ENCODE assay signal across 11 cellular contexts in genomic region chr1:11882814-11883538, GRCh38. TPM values are rescaled to one million over a fixed set of nuclear protein-coding genes. Genes with fewer than 3 reads are reported as not detected.
DNase-seq lines count a peak whose midpoint lies in the region; ATAC-seq, FAIRE-seq and TF ChIP-seq lines count a peak whose summit lies in the region.
"Had no signal": no experiment of that assay in that cellular context is flagged by ENCODE, and none has a peak within 500 bp of the region (broad histone marks: within the 10 kb centered on the region; RNA-seq: fewer than 3 reads in every experiment).

No MANE protein-coding gene starts in this region.

- no peak overlapping the region for H3K4me3 Mint-ChIP-seq in WTC11

- no peaks in the 10 kb centered on the region for H3K27me3 Mint-ChIP-seq in WTC11 (ENCODE audit: low read depth)

- in situ Hi-C loops in HepG2 (cut with HindIII; ENCODE audit: extremely low pct_ligation_motif_present, low pct_unique_long_range_greater_than_20kb), result no loop called here

- WGBS in HepG2 (ENCODE audit: low lambda C conversion rate), result 21% methylated on average over 6 of the region's 13 CpGs
- WGBS in ovary, 3 donors, result 25 to 33% (median 32%) methylated on average over 13 of the region's 13 CpGs

- BruUV-seq in HepG2 (replicated peaks; lab: Mats Ljungman, UMichigan), result no TSS peak

- no peak overlapping the region for H3K9ac ChIP-seq in HepG2 (ENCODE audit: insufficient read depth, low read depth, low read length)

- ATAC-seq in WTC11 (peak; percentile 84), HepG2 (peak; percentile 81), HG02970 (IDR thresholded peaks at IDR 0.05; ENCODE audit: low FRiP score, unreplicated experiment) (no peak)

- H3K27me3 ChIP-seq in HepG2 (ENCODE audit: control insufficient read depth in 1 of 2, insufficient read depth in 2 of 2, low read length in 2 of 2), result peaks cover 4 to 25% of the 10 kb centered on the region in 2 experiments; a peak in 3 of 5 replicates
- H3K27me3 ChIP-seq in ovary, result no peaks in the 10 kb centered on the region

- TF ChIP-seq CTCF in WTC11 (IDR thresholded peaks at IDR 0.05) (no peak), HepG2 (CRISPR knock-in tag; IDR thresholded peaks at IDR 0.05) (0 out of 2 replicates have a peak, but pooled peaks have one; percentile 26), ovary (IDR thresholded peaks at IDR 0.05) (no peak), RWPE1 (conservative IDR thresholded peaks at IDR 0.05; ENCODE audit: low read depth) (no peak)

- peak overlapping the region in 1 of 3 experiments; percentile 21; a peak in 1 of 6 replicates for H3K4me3 ChIP-seq in HepG2 (replicated peaks in 1 of 3; ENCODE audit: insufficient read depth in 1 of 3, low read depth in 2 of 3, low read length in 3 of 3)
- H3K4me3 ChIP-seq in ovary, result no peak overlapping the region

- H3K9me3 ChIP-seq in HepG2 (ENCODE audit: low read length) (no peaks in the 10 kb centered on the region), ovary (no peaks in the 10 kb centered on the region)

- peak overlapping the region; percentile 58; the same call in 1 of the 2 replicates for H3K27ac Mint-ChIP-seq in WTC11

- no peaks in the 10 kb centered on the region for H3K36me3 Mint-ChIP-seq in WTC11

- H3K27ac ChIP-seq in HepG2 (ENCODE audit: extremely low read length, insufficient read depth, low read length) (no peak overlapping the region), ovary (no peak overlapping the region), RWPE1 (no peak overlapping the region)

- CTCF ChIA-PET in WTC11 (lab: Charles Lee) (interaction anchor here (1.0 to 2.1 kb wide), 5 partner anchors 10 to 44 kb away, joined by 3 to 11 read pairs (median 4); no protein-coding TSS in a partner anchor), HepG2 (lab: Yijun Ruan, JAX; ENCODE audit: low intra/inter-chr PET ratio, low total read pairs) (no interaction called here), RWPE1 (lab: Yijun Ruan, JAX) (interaction anchor here (1.1 kb wide), 1 partner anchor 11 kb away, joined by 3 read pairs; no protein-coding TSS in a partner anchor)

- no peaks in the 10 kb centered on the region for H4K20me1 ChIP-seq in HepG2 (ENCODE audit: insufficient read depth, low read length)

- peaks cover 11% of the 10 kb centered on the region for H3K9me3 Mint-ChIP-seq in WTC11

- intact Hi-C loops in HepG2 (cut with micrococcal nuclease; ENCODE audit: unreplicated experiment), result no loop called here
- intact Hi-C loops in ovary (cut with DNase I), result no loop called here

- no peak overlapping the region for H2AFZ ChIP-seq in HepG2 (ENCODE audit: low read length)

- H3K79me2 ChIP-seq in HepG2 (ENCODE audit: insufficient read depth, low read length), result no peaks in the 10 kb centered on the region

- TF ChIP-seq RAD21 in HepG2 (CRISPR knock-in tag; IDR thresholded peaks at IDR 0.05), result no peak

- DNase-seq in CMK (ENCODE audit: low read depth), result peak; percentile 66
- DNase-seq in MV-4-11 (lab: John Stamatoyannopoulos, UW), result peak; percentile 65
- DNase-seq in WTC11 (ENCODE audit: low spot score), result peak; percentile 66
- DNase-seq in HepG2 (ENCODE audit: low spot score), result peak; percentile 40
- DNase-seq in ovary, result no peak
- no peak for DNase-seq in activated gamma-delta T cell (lab: John Stamatoyannopoulos, UW)
- no peak for DNase-seq in RWPE1 (ENCODE audit: low spot score)
- DNase-seq: activated CD8-positive, alpha-beta memory T cell treated with anti-CD3 and anti-CD28 coated beads, Interleukin-2, amount 50 U/mL, for 48 hours had no signal

- H3K4me1 Mint-ChIP-seq in WTC11, result peaks cover 8% of the 10 kb centered on the region

- FAIRE-seq in HepG2 (lab: Jason Lieb, UNC), result no peak

- H3K36me3 ChIP-seq in HepG2 (replicated peaks in 1 of 2; ENCODE audit: control insufficient read depth in 1 of 2, insufficient read depth in 2 of 2, low read length in 2 of 2), result no peaks in the 10 kb centered on the region
- H3K36me3 ChIP-seq in ovary, result no peaks in the 10 kb centered on the region

- no peak for TF ChIP-seq POLR2A in HepG2 (IDR thresholded peaks at IDR 0.05; ENCODE audit: insufficient read depth in 1 of 2, low read depth in 2 of 2, low read length in 2 of 2)
- TF ChIP-seq POLR2A in ovary (IDR thresholded peaks at IDR 0.05), result no peak

- POLR2A ChIA-PET in WTC11 (lab: Charles Lee), result interaction anchor here (1.0 kb wide), 1 partner anchor 25 kb away, joined by 3 read pairs; no protein-coding TSS in a partner anchor
- POLR2A ChIA-PET in HepG2 (lab: Yijun Ruan, JAX), result interaction anchor here (0.6 to 1.1 kb wide), 2 partner anchors 25 to 606 kb away, joined by 3 to 5 read pairs; no protein-coding TSS in a partner anchor
- POLR2A ChIA-PET in RWPE1 (lab: Yijun Ruan, JAX; ENCODE audit: low non-redundant PET), result no interaction called here

- H3K4me2 ChIP-seq in HepG2 (ENCODE audit: low read depth, low read length), result peak overlapping the region; percentile 57

- peaks cover 63% of the 10 kb centered on the region for H3K4me1 ChIP-seq in HepG2 (ENCODE audit: insufficient read depth, low read length)
- H3K4me1 ChIP-seq in ovary (ENCODE audit: insufficient read depth), result no peaks in the 10 kb centered on the region

- no peak for TF ChIP-seq EP300 in HepG2 (IDR thresholded peaks at IDR 0.05; ENCODE audit: low read depth in 2 of 2, low read length in 2 of 2)
- TF ChIP-seq EP300 in HepG2 (CRISPR knock-in tag; IDR thresholded peaks at IDR 0.05; ENCODE audit: borderline replicate concordance), result no peak
- TF ChIP-seq EP300 in ovary (IDR thresholded peaks at IDR 0.05), result no peak

RNA-seq across cellular contexts. Expression of gene NPPB, which starts 24.2 kb away (rescaled TPM):
- 0.27 TPM in 1 of 3 replicates, not detected in the others for total RNA-seq in WTC11 (2021)
- total RNA-seq in HepG2 (2016; rRNA removed; fragmentation: Illumina TruSeq; extraction: Trizol), result not detected in 2 replicates
- not detected in 2 replicates for total RNA-seq in HepG2 (2016; cell fraction: cytosol; rRNA removed; fragmentation: Illumina TruSeq; extraction: Trizol; ENCODE audit: low read depth)
- total RNA-seq in HepG2 (2016; cell fraction: insoluble cytoplasmic fraction; rRNA removed; fragmentation: Illumina TruSeq; extraction: Trizol), result 0.24 TPM in 1 of 2 replicates, not detected in the other
- not detected in 2 replicates for total RNA-seq in HepG2 (2016; cell fraction: membrane; rRNA removed; fragmentation: Illumina TruSeq; extraction: Trizol)
- total RNA-seq in HepG2 (2016; cell fraction: nucleus; rRNA removed; fragmentation: Illumina TruSeq; extraction: Trizol), result not detected in 2 replicates
- 1.9 and 3.7 TPM in 2 replicates for polyA plus RNA-seq in HepG2 (2011; rRNA removed)
- 2.1 TPM in 2 replicates for polyA plus RNA-seq in HepG2 (2011; cell fraction: cytosol; rRNA removed)
- 0.90 and 2.1 TPM in 2 replicates for polyA plus RNA-seq in HepG2 (2011; cell fraction: nucleus; rRNA removed)
- polyA plus RNA-seq in HepG2 (2012), result 0.77 and 4.3 TPM in 2 replicates
- polyA plus RNA-seq in HepG2 (2016; cell fraction: cytosol; fragmentation: Illumina TruSeq; extraction: Trizol; ENCODE audit: low read depth), result not detected in 2 replicates
- polyA plus RNA-seq in HepG2 (2016; cell fraction: insoluble cytoplasmic fraction; fragmentation: Illumina TruSeq; extraction: Trizol; ENCODE audit: low read depth), result not detected in 2 replicates
- polyA plus RNA-seq in HepG2 (2016; cell fraction: membrane; fragmentation: Illumina TruSeq; extraction: Trizol; ENCODE audit: low read depth), result not detected in 2 replicates
- 0.79 and 0.81 TPM in 2 replicates for polyA plus RNA-seq in HepG2 (2016; cell fraction: nucleus; fragmentation: Illumina TruSeq; extraction: Trizol; ENCODE audit: insufficient read depth, low read depth)
- 0.56 TPM in 1 of 2 replicates, not detected in the other for polyA minus RNA-seq in HepG2 (2011; rRNA and poly(A)+ RNA removed; ENCODE audit: low replicate concordance)
- 2.6 TPM in 1 of 2 replicates, not detected in the other for polyA minus RNA-seq in HepG2 (2011; cell fraction: cytosol; rRNA and poly(A)+ RNA removed)
- not detected in 2 replicates for polyA minus RNA-seq in HepG2 (2011; cell fraction: nucleus; rRNA and poly(A)+ RNA removed)
- total RNA-seq in ovary, result not detected
- polyA plus RNA-seq in ovary, result under 1 TPM in 1 of 2 donors, not detected in 1; 0.22 TPM
- total RNA-seq: LHCN-M2, osteocyte had no signal

RNA-seq across cellular contexts. Expression of gene NPPA, which starts 35.4 kb away (rescaled TPM):
- not detected in 3 replicates for total RNA-seq in WTC11 (2021)
- total RNA-seq in HepG2 (2016; rRNA removed; fragmentation: Illumina TruSeq; extraction: Trizol), result not detected in 2 replicates
- total RNA-seq in HepG2 (2016; cell fraction: cytosol; rRNA removed; fragmentation: Illumina TruSeq; extraction: Trizol; ENCODE audit: low read depth), result not detected in 2 replicates
- total RNA-seq in HepG2 (2016; cell fraction: insoluble cytoplasmic fraction; rRNA removed; fragmentation: Illumina TruSeq; extraction: Trizol), result not detected in 2 replicates
- not detected in 2 replicates for total RNA-seq in HepG2 (2016; cell fraction: membrane; rRNA removed; fragmentation: Illumina TruSeq; extraction: Trizol)
- total RNA-seq in HepG2 (2016; cell fraction: nucleus; rRNA removed; fragmentation: Illumina TruSeq; extraction: Trizol), result not detected in 2 replicates
- polyA plus RNA-seq in HepG2 (2011; rRNA removed), result not detected in 2 replicates
- not detected in 2 replicates for polyA plus RNA-seq in HepG2 (2011; cell fraction: cytosol; rRNA removed)
- polyA plus RNA-seq in HepG2 (2011; cell fraction: nucleus; rRNA removed), result not detected in 2 replicates
- 0.92 and 1.8 TPM in 2 replicates for polyA plus RNA-seq in HepG2 (2012)
- polyA plus RNA-seq in HepG2 (2016; cell fraction: cytosol; fragmentation: Illumina TruSeq; extraction: Trizol; ENCODE audit: low read depth), result not detected in 2 replicates
- polyA plus RNA-seq in HepG2 (2016; cell fraction: insoluble cytoplasmic fraction; fragmentation: Illumina TruSeq; extraction: Trizol; ENCODE audit: low read depth), result not detected in 2 replicates
- not detected in 2 replicates for polyA plus RNA-seq in HepG2 (2016; cell fraction: membrane; fragmentation: Illumina TruSeq; extraction: Trizol; ENCODE audit: low read depth)
- polyA plus RNA-seq in HepG2 (2016; cell fraction: nucleus; fragmentation: Illumina TruSeq; extraction: Trizol; ENCODE audit: insufficient read depth, low read depth), result not detected in 2 replicates
- not detected in 2 replicates for polyA minus RNA-seq in HepG2 (2011; rRNA and poly(A)+ RNA removed; ENCODE audit: low replicate concordance)
- not detected in 2 replicates for polyA minus RNA-seq in HepG2 (2011; cell fraction: cytosol; rRNA and poly(A)+ RNA removed)
- not detected in 2 replicates for polyA minus RNA-seq in HepG2 (2011; cell fraction: nucleus; rRNA and poly(A)+ RNA removed)
- 1 to 10 TPM in 2 of 7 donors, under 1 TPM in 2, not detected in 3; 0.83 to 2.5 (median 1.2) TPM for total RNA-seq in ovary
- under 1 TPM in 1 of 2 donors, not detected in 1; 0.86 TPM for polyA plus RNA-seq in ovary
- total RNA-seq: LHCN-M2, osteocyte had no signal

RNA-seq across cellular contexts. Expression of gene KIAA2013, which starts 43.3 kb away (rescaled TPM):
- total RNA-seq in WTC11 (2021) (45.3 to 50.2 TPM (median 45.6 TPM) in 3 replicates), HepG2 (2016; rRNA removed; fragmentation: Illumina TruSeq; extraction: Trizol) (47.7 and 76.0 TPM in 2 replicates), ovary (10 to 100 TPM; 24.5 to 47.7 (median 26.8) TPM)
- 39.0 and 40.3 TPM in 2 replicates for total RNA-seq in HepG2 (2016; cell fraction: cytosol; rRNA removed; fragmentation: Illumina TruSeq; extraction: Trizol; ENCODE audit: low read depth)
- 45.3 and 75.8 TPM in 2 replicates for total RNA-seq in HepG2 (2016; cell fraction: insoluble cytoplasmic fraction; rRNA removed; fragmentation: Illumina TruSeq; extraction: Trizol)
- total RNA-seq in HepG2 (2016; cell fraction: membrane; rRNA removed; fragmentation: Illumina TruSeq; extraction: Trizol), result 84.9 and 91.5 TPM in 2 replicates
- total RNA-seq in HepG2 (2016; cell fraction: nucleus; rRNA removed; fragmentation: Illumina TruSeq; extraction: Trizol), result 48.8 and 56.1 TPM in 2 replicates
- polyA plus RNA-seq in HepG2 (2011; rRNA removed) (141 and 163 TPM in 2 replicates), ovary (10 to 100 TPM; 17.3 to 29.7 TPM)
- polyA plus RNA-seq in HepG2 (2011; cell fraction: cytosol; rRNA removed), result 151 and 283 TPM in 2 replicates
- 137 and 147 TPM in 2 replicates for polyA plus RNA-seq in HepG2 (2011; cell fraction: nucleus; rRNA removed)
- 61.9 and 67.1 TPM in 2 replicates for polyA plus RNA-seq in HepG2 (2012)
- 45.1 and 45.9 TPM in 2 replicates for polyA plus RNA-seq in HepG2 (2016; cell fraction: cytosol; fragmentation: Illumina TruSeq; extraction: Trizol; ENCODE audit: low read depth)
- 53.5 and 55.6 TPM in 2 replicates for polyA plus RNA-seq in HepG2 (2016; cell fraction: insoluble cytoplasmic fraction; fragmentation: Illumina TruSeq; extraction: Trizol; ENCODE audit: low read depth)
- 73.8 and 79.8 TPM in 2 replicates for polyA plus RNA-seq in HepG2 (2016; cell fraction: membrane; fragmentation: Illumina TruSeq; extraction: Trizol; ENCODE audit: low read depth)
- 92.2 and 94.4 TPM in 2 replicates for polyA plus RNA-seq in HepG2 (2016; cell fraction: nucleus; fragmentation: Illumina TruSeq; extraction: Trizol; ENCODE audit: insufficient read depth, low read depth)
- polyA minus RNA-seq in HepG2 (2011; rRNA and poly(A)+ RNA removed; ENCODE audit: low replicate concordance), result 68.1 and 270 TPM in 2 replicates
- 85.2 and 94.3 TPM in 2 replicates for polyA minus RNA-seq in HepG2 (2011; cell fraction: cytosol; rRNA and poly(A)+ RNA removed)
- polyA minus RNA-seq in HepG2 (2011; cell fraction: nucleus; rRNA and poly(A)+ RNA removed), result 25.0 and 28.0 TPM in 2 replicates

RNA-seq across cellular contexts. Expression of gene PLOD1, which starts 51.5 kb away (rescaled TPM):
- total RNA-seq in WTC11 (2021), result 46.9 to 73.8 TPM (median 67.3 TPM) in 3 replicates
- 31.0 and 70.1 TPM in 2 replicates for total RNA-seq in HepG2 (2016; rRNA removed; fragmentation: Illumina TruSeq; extraction: Trizol)
- total RNA-seq in HepG2 (2016; cell fraction: cytosol; rRNA removed; fragmentation: Illumina TruSeq; extraction: Trizol; ENCODE audit: low read depth), result 8.1 and 9.3 TPM in 2 replicates
- 23.8 and 71.6 TPM in 2 replicates for total RNA-seq in HepG2 (2016; cell fraction: insoluble cytoplasmic fraction; rRNA removed; fragmentation: Illumina TruSeq; extraction: Trizol)
- total RNA-seq in HepG2 (2016; cell fraction: membrane; rRNA removed; fragmentation: Illumina TruSeq; extraction: Trizol), result 22.0 and 25.0 TPM in 2 replicates
- 69.1 and 83.4 TPM in 2 replicates for total RNA-seq in HepG2 (2016; cell fraction: nucleus; rRNA removed; fragmentation: Illumina TruSeq; extraction: Trizol)
- 318 and 361 TPM in 2 replicates for polyA plus RNA-seq in HepG2 (2011; rRNA removed)
- polyA plus RNA-seq in HepG2 (2011; cell fraction: cytosol; rRNA removed), result 268 and 334 TPM in 2 replicates
- polyA plus RNA-seq in HepG2 (2011; cell fraction: nucleus; rRNA removed), result 289 and 340 TPM in 2 replicates
- polyA plus RNA-seq in HepG2 (2012), result 213 and 215 TPM in 2 replicates
- 10.1 and 11.2 TPM in 2 replicates for polyA plus RNA-seq in HepG2 (2016; cell fraction: cytosol; fragmentation: Illumina TruSeq; extraction: Trizol; ENCODE audit: low read depth)
- 27.4 and 35.7 TPM in 2 replicates for polyA plus RNA-seq in HepG2 (2016; cell fraction: insoluble cytoplasmic fraction; fragmentation: Illumina TruSeq; extraction: Trizol; ENCODE audit: low read depth)
- 15.6 and 19.4 TPM in 2 replicates for polyA plus RNA-seq in HepG2 (2016; cell fraction: membrane; fragmentation: Illumina TruSeq; extraction: Trizol; ENCODE audit: low read depth)
- polyA plus RNA-seq in HepG2 (2016; cell fraction: nucleus; fragmentation: Illumina TruSeq; extraction: Trizol; ENCODE audit: insufficient read depth, low read depth), result 135 and 151 TPM in 2 replicates
- 131 and 463 TPM in 2 replicates for polyA minus RNA-seq in HepG2 (2011; rRNA and poly(A)+ RNA removed; ENCODE audit: low replicate concordance)
- 175 and 181 TPM in 2 replicates for polyA minus RNA-seq in HepG2 (2011; cell fraction: cytosol; rRNA and poly(A)+ RNA removed)
- 85.1 and 85.4 TPM in 2 replicates for polyA minus RNA-seq in HepG2 (2011; cell fraction: nucleus; rRNA and poly(A)+ RNA removed)
- 10 to 100 TPM; 26.3 to 98.2 (median 58.7) TPM for total RNA-seq in ovary
- polyA plus RNA-seq in ovary, result 10 to 100 TPM; 52.3 to 67.9 TPM

Comparison
In these comparisons a context has a peak if more than half of its experiments do, and no peak if none do; other contexts are left out.
1. DNase-seq: peak in CMK (single experiment), MV-4-11 (single experiment), WTC11 (single experiment) and HepG2 (single experiment); none in ovary (0 of 5), activated gamma-delta T cell (single experiment) and RWPE1 (single experiment).